In the genomic region with DNA sequence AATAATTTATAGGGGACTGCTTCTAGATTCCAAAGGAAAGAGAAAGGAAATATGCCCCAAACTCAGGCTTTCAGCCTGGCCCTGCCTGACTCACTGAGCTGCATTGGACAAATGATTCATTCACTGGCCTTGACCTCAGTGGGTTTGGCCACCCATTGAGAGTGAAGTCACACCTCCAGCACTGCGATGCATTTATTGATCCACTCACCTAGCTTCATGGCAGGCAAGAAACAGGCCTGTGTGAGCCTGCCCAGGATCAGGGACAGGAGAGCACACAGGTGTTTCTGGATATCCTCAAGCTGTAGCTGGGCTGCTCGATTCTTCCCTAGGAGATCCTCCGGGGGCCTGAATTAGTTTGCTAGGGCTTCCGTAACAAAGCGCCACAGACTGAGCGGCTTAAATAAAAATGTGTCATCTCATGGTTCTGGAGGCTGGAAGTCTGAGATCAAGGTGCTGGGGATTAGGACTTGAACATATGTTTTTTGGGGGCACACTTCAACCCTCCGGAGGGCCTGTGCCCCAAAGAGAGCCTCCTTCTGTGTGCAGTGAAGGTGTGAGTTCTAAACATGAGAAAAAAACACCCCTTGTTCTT, we compare ENCODE assay signal across 8 cellular contexts. TPM values are rescaled to one million over a fixed set of nuclear protein-coding genes. Genes with fewer than 3 reads are reported as not detected.
DNase-seq lines count a peak whose midpoint lies in the region; ATAC-seq, FAIRE-seq and TF ChIP-seq lines count a peak whose summit lies in the region.

No MANE protein-coding gene starts in this region.

- TF ChIP-seq CTCF in gastrocnemius medialis (IDR thresholded peaks at IDR 0.05 in 4 of 5, conservative IDR thresholded peaks at IDR 0.05 in 1 of 5) = no peak

- no peaks in the 10 kb centered on the region for H3K9me3 ChIP-seq in gastrocnemius medialis

- H3K27me3 ChIP-seq in gastrocnemius medialis = no peaks in the 10 kb centered on the region

- FAIRE-seq in GM12891 (lab: Jason Lieb, UNC) (peak; percentile 23), RCC 7860 (lab: Jason Lieb, UNC) (peak; percentile 80)

- peak; percentile 67 for ATAC-seq in esophagus mucosa
- ATAC-seq in gastrocnemius medialis = peak; percentile 36 to 39
- no peak for ATAC-seq in GM19467 (IDR thresholded peaks at IDR 0.05; ENCODE audit: unreplicated experiment)
- ATAC-seq in HG03039 (IDR thresholded peaks at IDR 0.05; ENCODE audit: unreplicated experiment) = no peak

- peak overlapping the region; percentile 96 to 99 (median 96) for H3K27ac ChIP-seq in gastrocnemius medialis

- intact Hi-C loops in gastrocnemius medialis (cut with DNase I; ENCODE audit: low total_unique reads) = loop anchor here (10.0 kb wide), 2 partner anchors 686 to 896 kb away; no protein-coding TSS in a partner anchor

- no peaks in the 10 kb centered on the region for H3K36me3 ChIP-seq in gastrocnemius medialis

- DNase-seq in GM12891 (ENCODE audit: insufficient read length, low spot score) (no peak), RCC 7860 (ENCODE audit: low spot score) (peak; percentile 79), gastrocnemius medialis (peak; percentile 44 to 64), NCI-H1417 treated with DMSO at 0.1 percent for 48 hours (lab: John Stamatoyannopoulos, UW) (no peak), H4 (ENCODE audit: low spot score) (no peak)

- TF ChIP-seq POLR2A in GM12891 (IDR thresholded peaks at IDR 0.05; ENCODE audit: low read depth, low read length) (no peak), gastrocnemius medialis (IDR thresholded peaks at IDR 0.05) (no peak)

- peaks cover 30 to 61% of the 10 kb centered on the region in 2 donors for H3K4me1 ChIP-seq in gastrocnemius medialis

- in situ Hi-C loops in gastrocnemius medialis (cut with MboI; ENCODE audit: low sequenced_read_pairs in 4 of 4) = loop anchor here in 2 of 4 donors (10.0 kb wide), 2 partner anchors 64 to 96 kb away; no protein-coding TSS in a partner anchor

- no peak overlapping the region for H3K4me3 ChIP-seq in gastrocnemius medialis

TF ChIP-seq in GM12891, 5 proteins besides CTCF, POLR2A, EP300 and RAD21:
- TF ChIP-seq POU2F2 (IDR thresholded peaks at IDR 0.05; ENCODE audit: low read depth, low read length) = no peak
- TF ChIP-seq TAF1 (IDR thresholded peaks at IDR 0.05; ENCODE audit: low read depth, low read length) = no peak
- no peak for TF ChIP-seq POLR2AphosphoS5 (IDR thresholded peaks at IDR 0.05; ENCODE audit: low read depth, low read length)
- TF ChIP-seq PAX5 (IDR thresholded peaks at IDR 0.05; ENCODE audit: insufficient read depth, low read length, severe bottlenecking) = no peak
- no peak for TF ChIP-seq SPI1 (IDR thresholded peaks at IDR 0.05; ENCODE audit: low read depth, low read length)

RNA-seq across cellular contexts. Expression of a gene that starts 7.3 kb away (rescaled TPM):
- 5.2 TPM for polyA plus RNA-seq in GM12891 (2012; ENCODE audit: low read depth, missing spikeins)
- 101 TPM for total RNA-seq in esophagus mucosa
- total RNA-seq in gastrocnemius medialis = 1,000 to 10,000 TPM in 1 of 4 donors, 100 to 1,000 TPM in 3; 345 to 1,004 (median 793) TPM
- total RNA-seq in H4 (2014; rRNA removed; shearing (Covaris generic)) = 15.8 and 18.5 TPM in 2 replicates

RNA-seq across cellular contexts. Expression of a gene that starts 55.7 kb away (rescaled TPM):
- polyA plus RNA-seq in GM12891 (2012; ENCODE audit: low read depth, missing spikeins) = 57.4 TPM
- 58.3 TPM for total RNA-seq in esophagus mucosa
- total RNA-seq in gastrocnemius medialis = 100 to 1,000 TPM in 1 of 4 donors, 10 to 100 TPM in 3; 54.4 to 108 (median 88.0) TPM
- 72.3 and 86.2 TPM in 2 replicates for total RNA-seq in H4 (2014; rRNA removed; shearing (Covaris generic))

Comparison
In these comparisons a context has a peak if more than half of its experiments do, and no peak if none do; other contexts are left out.
1. DNase-seq: peak in RCC 7860 (single experiment) and gastrocnemius medialis (2 of 2); none in GM12891 (single experiment), NCI-H1417 treated with DMSO at 0.1 percent for 48 hours (single experiment) and H4 (single experiment).
2. ATAC-seq: peak in esophagus mucosa (single experiment) and gastrocnemius medialis (2 of 2); none in GM19467 (single experiment) and HG03039 (single experiment).